ENCODE assay signal across 11 cellular contexts in genomic region chr2:127453392-127454171, GRCh38. TPM values are rescaled to one million over a fixed set of nuclear protein-coding genes. Genes with fewer than 3 reads are reported as not detected.
A peak's percentile ranks its signal among the peaks of the same experiment; 100 is the strongest.
DNase-seq lines count a peak whose midpoint lies in the region; ATAC-seq, FAIRE-seq and TF ChIP-seq lines count a peak whose summit lies in the region.
"Had no signal": no experiment of that assay in that cellular context is flagged by ENCODE, and none has a peak within 500 bp of the region (broad histone marks: within the 10 kb centered on the region; RNA-seq: fewer than 3 reads in every experiment).

No MANE protein-coding gene starts in this region.

- CTCF ChIA-PET in HEK293T (lab: Yijun Ruan, JAX), result no interaction called here

- H3K9ac ChIP-seq in liver (ENCODE audit: low read depth in 1 of 2, low read length in 2 of 2), result no peak overlapping the region

- FAIRE-seq in frontal cortex (lab: Jason Lieb, UNC), result no peak

- peak; percentile 81 for TF ChIP-seq RAD21 in liver (IDR thresholded peaks at IDR 0.05)

- DNase-seq in D341Med (ENCODE audit: low spot score) (peak; percentile 50), HEK293T (ENCODE audit: extremely low spot score) (no peak), SW480 (ENCODE audit: low spot score) (peak; percentile 32), frontal cortex (ENCODE audit: low spot score in 2 of 2) (no peak), superior temporal gyrus (ENCODE audit: extremely low spot score) (no peak)
- DNase-seq: NCI-H1092 had no signal

- 80% methylated on average over 8 of the region's 8 CpGs for WGBS in liver

- POLR2A ChIA-PET in HEK293T (lab: Yijun Ruan, JAX), result interaction anchor here (2.0 kb wide), 1 partner anchor 160 kb away, joined by 6 read pairs; the partner anchor contains the start of gene ERCC3

- peak; percentile 42 for TF ChIP-seq CTCF in liver (IDR thresholded peaks at IDR 0.05; ENCODE audit: low read depth, low read length, missing input control)

- H3K27me3 ChIP-seq in liver (ENCODE audit: control insufficient read depth in 4 of 4, insufficient read depth in 4 of 4, low read length in 3 of 4), result no peaks in the 10 kb centered on the region
- H3K27me3 ChIP-seq: hepatocyte had no signal

- no peaks in the 10 kb centered on the region for H3K9me3 ChIP-seq in liver (ENCODE audit: control insufficient read depth in 4 of 4, low read length in 3 of 4)

- H3K27ac ChIP-seq in liver (ENCODE audit: low read depth in 1 of 2, low read length in 2 of 2), result peak overlapping the region; percentile 1 to 93

- peaks cover 2 to 22% (median 12%) of the 10 kb centered on the region in 4 donors for H3K4me1 ChIP-seq in liver (ENCODE audit: control insufficient read depth in 4 of 4, insufficient read depth in 4 of 4, low read length in 3 of 4)

- ATAC-seq in HG03097 (IDR thresholded peaks at IDR 0.05; ENCODE audit: low FRiP score, unreplicated experiment) (no peak), HG03045 (IDR thresholded peaks at IDR 0.05; ENCODE audit: unreplicated experiment) (no peak)
- ATAC-seq: stimulated activated effector memory CD8-positive, alpha-beta T cell treated with anti-CD3 and anti-CD28 coated beads, Interleukin-12 subunit alpha, Interleukin-12 subunit beta, amount 100 ng/mL, for 72 hours had no signal

- no peaks in the 10 kb centered on the region for H3K36me3 ChIP-seq in liver (ENCODE audit: control insufficient read depth in 4 of 4, insufficient read depth in 3 of 4, low read depth in 1 of 4, low read length in 3 of 4)

- no peak overlapping the region for H3K4me3 ChIP-seq in liver (ENCODE audit: low read depth in 1 of 3, low read length in 3 of 3)
- H3K4me3 ChIP-seq: hepatocyte had no signal

TF ChIP-seq in HEK293T, 16 proteins besides CTCF, POLR2A, EP300 and RAD21:
- peak; percentile 47; the same call in 1 of the 2 replicates for TF ChIP-seq PKNOX1 (IDR thresholded peaks at IDR 0.05)
- TF ChIP-seq LEF1 (IDR thresholded peaks at IDR 0.05; ENCODE audit: borderline replicate concordance), result no peak

TF ChIP-seq in liver, 16 proteins besides CTCF, POLR2A, EP300 and RAD21:
- TF ChIP-seq MAX (IDR thresholded peaks at IDR 0.05) (no peak), GABPA (IDR thresholded peaks at IDR 0.05 in 1 of 2, conservative IDR thresholded peaks at IDR 0.05 in 1 of 2) (no peak), NR2F2 (IDR thresholded peaks at IDR 0.05) (no peak), TAF1 (conservative IDR thresholded peaks at IDR 0.05) (no peak), EGR1 (IDR thresholded peaks at IDR 0.05; ENCODE audit: low read depth in 2 of 2) (no peak), HNF4A (conservative IDR thresholded peaks at IDR 0.05) (peak; percentile 25 to 38), SP1 (IDR thresholded peaks at IDR 0.05) (no peak), FOXA1 (IDR thresholded peaks at IDR 0.05) (no peak), RXRA (IDR thresholded peaks at IDR 0.05) (no peak), ZBTB33 (IDR thresholded peaks at IDR 0.05) (no peak), YY1 (IDR thresholded peaks at IDR 0.05) (peak; percentile 72), HNF4G (IDR thresholded peaks at IDR 0.05) (no peak), REST (IDR thresholded peaks at IDR 0.05) (no peak), FOXA2 (IDR thresholded peaks at IDR 0.05) (no peak), ATF3 (IDR thresholded peaks at IDR 0.05) (no peak)
TF ChIP-seq in liver: peak in this region for 2.

RNA-seq across cellular contexts. Expression of gene PROC, which starts 35.4 kb away (rescaled TPM):
- total RNA-seq in liver, result 100 to 1,000 TPM; 150 to 376 TPM
- 100 to 1,000 TPM; 305 to 407 TPM for polyA plus RNA-seq in liver
- total RNA-seq in frontal cortex, result not detected

Comparison
In these comparisons a context has a peak if more than half of its experiments do, and no peak if none do; other contexts are left out.
1. DNase-seq: peak in D341Med (single experiment) and SW480 (single experiment); none in HEK293T (single experiment), frontal cortex (0 of 2) and superior temporal gyrus (single experiment).
2. RNA of gene PROC, which starts 35.4 kb away (total RNA-seq): 150 to 376 TPM in liver; not detected in frontal cortex (single experiment); every median in the first group is over 100 times any median in the second.